17 cellular contexts compared by ENCODE assay signal in genomic region chr11:10087621-10088225, GRCh38.
"Had no signal": no experiment of that assay in that cellular context is flagged by ENCODE, and none has a peak within 500 bp of the region (broad histone marks: within the 10 kb centered on the region; RNA-seq: fewer than 3 reads in every experiment).

No MANE protein-coding gene starts in this region.

- H3K27ac ChIP-seq: cardiac muscle cell, foreskin keratinocyte, psoas muscle, suprapubic skin had no signal

- H3K9me3 ChIP-seq: suprapubic skin had no signal

- H3K27me3 ChIP-seq: cardiac muscle cell, foreskin keratinocyte, suprapubic skin had no signal

- H3K36me3 ChIP-seq: cardiac muscle cell, suprapubic skin had no signal

- FAIRE-seq: small intestine had no signal

- DNase-seq: activated B cell treated with CpG ODN at 0.5 μM for 24 hours; activated CD4-positive, alpha-beta memory T cell treated with anti-CD3 and anti-CD28 coated beads for 36 hours; activated CD4-positive, alpha-beta T cell treated with anti-CD3 and anti-CD28 coated beads for 4 hours; activated T-cell treated with anti-CD3 and anti-CD28 coated beads for 4 hours; amniotic stem cell; effector memory CD8-positive, alpha-beta T cell; foreskin keratinocyte; hippocampal formation; islet precursor cell; mammary epithelial cell; psoas muscle; right cardiac atrium; small intestine; stimulated activated CD4-positive, alpha-beta T cell treated with anti-CD3 and anti-CD28 coated beads, Interleukin-4, amount 100 ng/mL, for 1 hour; stimulated activated naive CD8-positive, alpha-beta T cell treated with anti-CD3 and anti-CD28 coated beads, Interleukin-15, amount 100 ng/mL, for 72 hours had no signal

- H3K4me1 ChIP-seq: psoas muscle had no signal

- H3K4me3 ChIP-seq: cardiac muscle cell, psoas muscle, suprapubic skin had no signal

- ATAC-seq: effector memory CD8-positive, alpha-beta T cell; foreskin keratinocyte; psoas muscle; right cardiac atrium; stimulated activated naive CD8-positive, alpha-beta T cell treated with anti-CD3 and anti-CD28 coated beads, Interleukin-15, amount 100 ng/mL, for 72 hours had no signal
